Comparison of ENCODE assay signal across 8 cellular contexts in the genomic region with DNA sequence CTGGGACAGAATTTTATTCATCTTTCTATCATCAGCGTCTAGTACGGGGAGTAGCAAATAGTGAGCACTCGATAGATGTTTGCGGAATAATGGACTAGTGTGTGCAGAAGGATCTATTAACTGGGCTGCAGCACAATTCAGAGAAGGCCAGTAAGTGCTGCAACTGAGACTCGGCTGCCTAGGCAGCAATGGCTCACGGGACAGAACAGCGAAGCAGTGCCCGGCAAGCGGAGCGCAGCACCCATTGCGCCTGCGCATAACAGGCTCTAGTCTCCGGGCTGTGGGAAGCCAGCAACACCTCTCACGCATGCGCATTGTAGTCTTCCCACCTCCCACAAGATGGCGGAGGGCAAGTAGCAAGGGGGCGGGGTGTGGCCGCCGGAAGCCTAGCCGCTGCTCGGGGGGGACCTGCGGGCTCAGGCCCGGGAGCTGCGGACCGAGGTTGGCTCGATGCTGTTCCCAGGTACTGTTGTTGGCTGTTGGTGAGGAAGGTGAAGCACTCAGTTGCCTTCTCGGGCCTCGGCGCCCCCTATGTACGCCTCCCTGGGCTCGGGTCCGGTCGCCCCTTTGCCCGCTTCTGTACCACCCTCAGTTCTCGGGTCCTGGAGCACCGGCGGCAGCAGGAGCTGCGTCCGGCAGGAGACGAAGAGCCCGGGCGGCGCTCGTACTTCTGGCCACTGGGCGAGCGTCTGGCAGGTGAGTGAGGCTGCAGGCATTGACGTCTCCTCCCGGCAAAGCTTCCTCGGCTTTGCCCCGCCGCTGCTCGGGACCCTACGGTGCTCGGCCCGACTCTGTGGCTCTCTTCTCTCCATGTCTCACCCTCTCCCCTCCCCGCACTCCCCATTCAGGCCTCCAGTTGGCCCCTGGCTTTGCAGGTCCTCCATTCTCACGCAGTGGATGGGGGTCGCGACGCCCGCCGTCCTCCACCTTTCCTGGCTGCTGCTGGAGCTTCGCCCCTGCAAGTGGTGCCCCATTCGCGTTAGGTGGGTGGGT. TPM values are rescaled to one million over a fixed set of nuclear protein-coding genes. Genes with fewer than 3 reads are reported as not detected.
DNase-seq lines count a peak whose midpoint lies in the region; ATAC-seq and TF ChIP-seq lines count a peak whose summit lies in the region.

No MANE protein-coding gene starts in this region.

- peak overlapping the region; percentile 99 for H3K4me3 Mint-ChIP-seq in Caco-2 (ENCODE audit: unreplicated experiment)
- H3K4me3 Mint-ChIP-seq in effector memory CD8-positive, alpha-beta T cell = peak overlapping the region; percentile 96 to 97

- peak overlapping the region; percentile 79 for H3K27ac Mint-ChIP-seq in Caco-2 (ENCODE audit: unreplicated experiment)
- H3K27ac Mint-ChIP-seq in effector memory CD8-positive, alpha-beta T cell = peak overlapping the region; percentile 93 to 96

- intact Hi-C loops in Caco-2 (cut with micrococcal nuclease; ENCODE audit: unreplicated experiment) = loop anchor here (5.0 to 10.0 kb wide), 4 partner anchors 40 to 260 kb away; partner anchors contain the start of genes REEP5 and SRP19

- peaks cover 33% of the 10 kb centered on the region for H3K4me1 Mint-ChIP-seq in Caco-2 (ENCODE audit: low read depth, unreplicated experiment)
- H3K4me1 Mint-ChIP-seq in effector memory CD8-positive, alpha-beta T cell (ENCODE audit: low read depth in 2 of 2) = peaks cover 40 to 46% of the 10 kb centered on the region in 2 donors

- POLR2A ChIA-PET in Caco-2 (lab: Charles Lee) = interaction anchor here (0.6 to 1.3 kb wide), 3 partner anchors 15 to 479 kb away, joined by 3 to 5 read pairs (median 3); partner anchors contain the start of gene SRP19

- H3K9me3 Mint-ChIP-seq in Caco-2 (ENCODE audit: unreplicated experiment) = no peaks in the 10 kb centered on the region
- no peaks in the 10 kb centered on the region for H3K9me3 Mint-ChIP-seq in effector memory CD8-positive, alpha-beta T cell

- BruUV-seq in Caco-2 (replicated peaks; lab: Mats Ljungman, UMichigan) = no TSS peak

- ATAC-seq in GM21367 (IDR thresholded peaks at IDR 0.05; ENCODE audit: unreplicated experiment) = peak; percentile 94
- peak; percentile 89 for ATAC-seq in effector memory CD8-positive, alpha-beta T cell (replicated peaks)

- H3K36me3 Mint-ChIP-seq in Caco-2 (ENCODE audit: insufficient read depth, unreplicated experiment) = peaks cover 16% of the 10 kb centered on the region
- peaks cover 20% of the 10 kb centered on the region for H3K36me3 Mint-ChIP-seq in effector memory CD8-positive, alpha-beta T cell (ENCODE audit: insufficient read depth)

- no peaks in the 10 kb centered on the region for H3K9me3 ChIP-seq in Caco-2

- H3K27me3 Mint-ChIP-seq in Caco-2 (ENCODE audit: insufficient read depth, unreplicated experiment) = peaks cover 3% of the 10 kb centered on the region
- H3K27me3 Mint-ChIP-seq in effector memory CD8-positive, alpha-beta T cell = peaks cover 6% of the 10 kb centered on the region in 2 donors

- no peaks in the 10 kb centered on the region for H3K27me3 ChIP-seq in Caco-2 (replicated peaks; ENCODE audit: control insufficient read depth, insufficient read depth, low read length)

- peak in 1 of 2 experiments; percentile 8 for TF ChIP-seq CTCF in Caco-2 (IDR thresholded peaks at IDR 0.05; ENCODE audit: insufficient read depth in 1 of 2, low read depth in 1 of 2, low read length in 1 of 2, severe bottlenecking in 1 of 2, unreplicated experiment in 1 of 2)

- peaks cover 20% of the 10 kb centered on the region for H3K4me1 ChIP-seq in Caco-2

- H3K36me3 ChIP-seq in Caco-2 (ENCODE audit: control insufficient read depth, insufficient read depth, low read length) = no peaks in the 10 kb centered on the region

- H3K4me3 ChIP-seq in Caco-2 (ENCODE audit: low read depth, low read length) = peak overlapping the region; percentile 81

- CTCF ChIA-PET in Caco-2 (lab: Charles Lee) = interaction anchor here (0.6 to 1.7 kb wide), 5 partner anchors 12 to 141 kb away, joined by 3 to 11 read pairs (median 5); no protein-coding TSS in a partner anchor

- peak; percentile 98 to 99 for DNase-seq in Caco-2
- DNase-seq in HT1080 (ENCODE audit: low read depth) = peak; percentile 94
- DNase-seq in NOMO-1 (lab: John Stamatoyannopoulos, UW; ENCODE audit: unreplicated experiment in 2 of 2) = peak; percentile 96 to 99
- DNase-seq in activated CD8-positive, alpha-beta memory T cell treated with anti-CD3 and anti-CD28 coated beads for 48 hours (ENCODE audit: low read depth in 2 of 3, low spot score in 2 of 3) = peak; percentile 78 to 94 (median 93)
- DNase-seq in effector memory CD8-positive, alpha-beta T cell = peak; percentile 93 to 96 (median 95)
- peak; percentile 99 for DNase-seq in medulla oblongata (ENCODE audit: extremely low spot score)
- DNase-seq in stimulated activated CD4-positive, alpha-beta T cell treated with anti-CD3 and anti-CD28 coated beads, TNF-alpha, amount 100 ng/mL, for 48 hours (ENCODE audit: low read depth in 3 of 3) = peak; percentile 92 to 97 (median 96)

RNA-seq across cellular contexts. Expression of gene APC, which starts 30.2 kb away (rescaled TPM):
- 27.5 and 28.6 TPM in 2 replicates for total RNA-seq in Caco-2 (2022)
- total RNA-seq in HT1080 (2014; rRNA removed; shearing (Covaris generic)) = 21.4 and 28.9 TPM in 2 replicates
- 4.1 and 6.2 TPM in 2 replicates for polyA plus RNA-seq in HT1080 (2015; cell fraction: cytosol; rRNA removed)
- 17.1 and 19.1 TPM in 2 replicates for polyA plus RNA-seq in HT1080 (2015; cell fraction: nucleus; rRNA removed)

Comparison
In these comparisons a context has a peak if more than half of its experiments do, and no peak if none do; other contexts are left out.
1. Peak in every context shown above with its lines: DNase-seq, ATAC-seq and H3K4me3 ChIP-seq.